In genomic region chr17:28346746-28347246, GRCh38 we compare ENCODE assay signal across 10 cellular contexts. TPM values are rescaled to one million over a fixed set of nuclear protein-coding genes. Genes with fewer than 3 reads are reported as not detected.
DNase-seq lines count a peak whose midpoint lies in the region; ATAC-seq and TF ChIP-seq lines count a peak whose summit lies in the region.
"Had no signal": no experiment of that assay in that cellular context is flagged by ENCODE, and none has a peak within 500 bp of the region (broad histone marks: within the 10 kb centered on the region; RNA-seq: fewer than 3 reads in every experiment).

No MANE protein-coding gene starts in this region.

- peaks cover 13% of the 10 kb centered on the region for H4K20me1 ChIP-seq in IMR-90 (ENCODE audit: insufficient read depth, low read length)

- H3K23ac ChIP-seq in IMR-90 (ENCODE audit: low read depth, low read length), result no peak overlapping the region

- H3K9me1 ChIP-seq in IMR-90 (ENCODE audit: insufficient read depth, low read length), result peaks cover 12% of the 10 kb centered on the region; the same call in 1 of the 2 replicates

- peak overlapping the region in 1 of 2 experiments; percentile 46; a peak in 2 of 4 replicates for H4K8ac ChIP-seq in IMR-90 (ENCODE audit: low read depth in 2 of 2, low read length in 2 of 2)

- dilution Hi-C loops in IMR-90 (cut with HindIII; ENCODE audit: low sequenced_read_pairs, unreplicated experiment), result no loop called here

- CTCF ChIA-PET in IMR-90 (lab: Yijun Ruan, JAX), result interaction anchor here (0.6 to 1.7 kb wide), 4 partner anchors 70 to 453 kb away, joined by 3 to 5 read pairs (median 4); partner anchors contain the start of gene LYRM9
- CTCF ChIA-PET in MCF 10A (lab: Yijun Ruan, JAX), result interaction anchor here (0.6 to 4.4 kb wide), 15 partner anchors 8 to 146 kb away, joined by 3 to 23 read pairs (median 4); partner anchors contain the start of genes IFT20, POLDIP2 and TNFAIP1

- H2AK5ac ChIP-seq in IMR-90 (ENCODE audit: low read depth, low read length), result peak overlapping the region; percentile 57; the same call in 1 of the 2 replicates

- peaks cover 15 to 63% of the 10 kb centered on the region in 2 experiments for H3K79me1 ChIP-seq in IMR-90 (ENCODE audit: low read depth in 1 of 2, low read length in 2 of 2)

- DNase-seq in IMR-90 (no peak), MCF 10A (ENCODE audit: unreplicated experiment) (no peak), kidney epithelial cell (ENCODE audit: low read depth) (no peak), GM19240 (ENCODE audit: insufficient read length, low spot score) (no peak)
- DNase-seq in stimulated activated CD4-positive, alpha-beta T cell treated with anti-CD3 and anti-CD28 coated beads, Interleukin-1b, Interleukin-23, amount 100 ng/mL, for 48 hours, result no peak
- DNase-seq: occipital lobe had no signal

- intact Hi-C loops in IMR-90 (cut with micrococcal nuclease) (loop anchor here (2.0 kb wide), 1 partner anchor 542 kb away; no protein-coding TSS in a partner anchor), MCF 10A (cut with micrococcal nuclease) (no loop called here)

- no peak overlapping the region for H4K5ac ChIP-seq in IMR-90 (ENCODE audit: low read depth, low read length)

- TF ChIP-seq RAD21 in IMR-90 (IDR thresholded peaks at IDR 0.05; ENCODE audit: low read length), result peak; percentile 32

- peak overlapping the region; percentile 75 for H3K27ac ChIP-seq in ACC112 (ENCODE audit: low read depth, low read length)
- H3K27ac ChIP-seq in IMR-90 (ENCODE audit: insufficient read depth, low read length), result peak overlapping the region; percentile 58

- peak overlapping the region; percentile 22; the same call in 1 of the 3 replicates for H2BK15ac ChIP-seq in IMR-90 (ENCODE audit: low read depth, low read length)

- H3K4ac ChIP-seq in IMR-90 (ENCODE audit: low read depth, low read length), result peak overlapping the region; percentile 67

- H3K9me3 ChIP-seq in IMR-90 (ENCODE audit: control insufficient read depth, insufficient read depth, low read length), result no peaks in the 10 kb centered on the region
- H3K9me3 ChIP-seq: esophagus muscularis mucosa had no signal

- H3K27me3 Mint-ChIP-seq in MCF 10A (ENCODE audit: insufficient read depth, unreplicated experiment), result no peaks in the 10 kb centered on the region

- H2AK9ac ChIP-seq in IMR-90 (replicated peaks; ENCODE audit: low read depth, low read length, poor library complexity), result no peak overlapping the region

- TF ChIP-seq CTCF in IMR-90 (conservative IDR thresholded peaks at IDR 0.05; ENCODE audit: low read depth, low read length) (peak; percentile 44), MCF 10A (IDR thresholded peaks at IDR 0.05; ENCODE audit: unreplicated experiment) (no peak), kidney epithelial cell (IDR thresholded peaks at IDR 0.05; ENCODE audit: insufficient read depth, low read length, poor library complexity, severe bottlenecking) (peak; percentile 19)

- no peak overlapping the region; the same call in 1 of the 2 replicates for H3K56ac ChIP-seq in IMR-90 (ENCODE audit: extremely low read depth, insufficient read depth, low read length)

- H3K4me3 ChIP-seq in ACC112 (ENCODE audit: low read depth, low read length) (no peak overlapping the region; the same call in 1 of the 2 replicates), IMR-90 (ENCODE audit: insufficient read depth, low read depth, low read length) (no peak overlapping the region), kidney epithelial cell (ENCODE audit: low read depth, low read length) (no peak overlapping the region)
- H3K4me3 ChIP-seq: esophagus muscularis mucosa had no signal

- peak overlapping the region; percentile 79 for H2BK5ac ChIP-seq in IMR-90 (ENCODE audit: low read depth, low read length, poor library complexity, severe bottlenecking)

- H2AFZ ChIP-seq in ACC112 (ENCODE audit: low read length, unreplicated experiment) (no peak overlapping the region), IMR-90 (replicated peaks; ENCODE audit: low read length, poor library complexity) (no peak overlapping the region)

- H3K36me3 Mint-ChIP-seq in MCF 10A (ENCODE audit: insufficient read depth, unreplicated experiment), result peaks cover 87% of the 10 kb centered on the region

- BruUV-seq in IMR-90 (replicated peaks; lab: Mats Ljungman, UMichigan), result no TSS peak
- no TSS peak for BruUV-seq in MCF 10A (replicated peaks; lab: Mats Ljungman, UMichigan)

- H3K9ac ChIP-seq in IMR-90 (ENCODE audit: low read depth, low read length), result no peak overlapping the region

- no peak overlapping the region for H3K18ac ChIP-seq in IMR-90 (ENCODE audit: low read depth, low read length)

- peak; percentile 48 for ATAC-seq in IMR-90 (ENCODE audit: low read depth)
- ATAC-seq in GM21528 (IDR thresholded peaks at IDR 0.05; ENCODE audit: low FRiP score, unreplicated experiment), result no peak
- ATAC-seq in HG03469 (IDR thresholded peaks at IDR 0.05; ENCODE audit: unreplicated experiment), result no peak

- no peak overlapping the region for H3K4me2 ChIP-seq in IMR-90 (ENCODE audit: low read depth, low read length)

- peak overlapping the region; percentile 9; the same call in 1 of the 2 replicates for H2BK120ac ChIP-seq in IMR-90 (ENCODE audit: low read depth, low read length)

- peaks cover 29% of the 10 kb centered on the region for H3K4me1 ChIP-seq in ACC112 (ENCODE audit: control insufficient read depth, insufficient read depth, low read length, unreplicated experiment)
- H3K4me1 ChIP-seq in IMR-90 (ENCODE audit: control insufficient read depth, insufficient read depth, low read length), result peaks cover 16% of the 10 kb centered on the region

- H3K4me3 Mint-ChIP-seq in MCF 10A (ENCODE audit: unreplicated experiment), result no peak overlapping the region

- no peaks in the 10 kb centered on the region for H3K9me3 Mint-ChIP-seq in MCF 10A (ENCODE audit: unreplicated experiment)

- no peaks in the 10 kb centered on the region for H3K79me2 ChIP-seq in ACC112 (ENCODE audit: control insufficient read depth, insufficient read depth, low read length, unreplicated experiment)

- peak overlapping the region; percentile 59 for H3K27ac Mint-ChIP-seq in MCF 10A (ENCODE audit: low read depth, unreplicated experiment)

- POLR2A ChIA-PET in IMR-90 (lab: Charles Lee; ENCODE audit: unreplicated experiment) (interaction anchor here (1.6 to 2.8 kb wide), 2 partner anchors 11 to 12 kb away, joined by 8 to 9 read pairs; partner anchors contain the start of genes IFT20, POLDIP2 and TNFAIP1), MCF 10A (lab: Yijun Ruan, JAX) (interaction anchor here (0.6 to 5.8 kb wide), 20 partner anchors 9 to 276 kb away, joined by 3 to 85 read pairs (median 4); partner anchors contain the start of genes IFT20, POLDIP2, TMEM97 and TNFAIP1)

- H3K4me1 Mint-ChIP-seq in MCF 10A (ENCODE audit: insufficient read depth, unreplicated experiment), result peaks cover 12% of the 10 kb centered on the region

- H3K27me3 ChIP-seq in ACC112 (ENCODE audit: insufficient read depth, low read length) (no peaks in the 10 kb centered on the region), IMR-90 (ENCODE audit: control insufficient read depth, insufficient read depth, low read length) (no peaks in the 10 kb centered on the region), kidney epithelial cell (ENCODE audit: control insufficient read depth, insufficient read depth, low read length) (no peaks in the 10 kb centered on the region)
- H3K27me3 ChIP-seq: esophagus muscularis mucosa had no signal

- in situ Hi-C loops in IMR-90 (cut with MboI; ENCODE audit: low sequenced_read_pairs), result loop anchor here (25.0 kb wide), 1 partner anchor 809 kb away; no protein-coding TSS in a partner anchor

- H3K14ac ChIP-seq in IMR-90 (replicated peaks; ENCODE audit: low read depth, low read length), result 0 out of 2 replicates have a peak overlapping the region, but pooled peaks have one; percentile 15

- no peak overlapping the region; the same call in 1 of the 2 replicates for H2BK20ac ChIP-seq in IMR-90 (ENCODE audit: low read depth, low read length)

- H3K36me3 ChIP-seq in ACC112 (ENCODE audit: insufficient read depth, low read length) (peaks cover 40% of the 10 kb centered on the region), IMR-90 (ENCODE audit: control insufficient read depth, insufficient read depth, low read length) (peaks cover 82% of the 10 kb centered on the region), kidney epithelial cell (ENCODE audit: control insufficient read depth, insufficient read depth, low read length) (peaks cover 6% of the 10 kb centered on the region)

- WGBS in IMR-90 (ENCODE audit: extremely low coverage in 2 of 2, insufficient read length in 1 of 2), 2 experiments, result no CpG with 5 or more reads among the region's 7 CpGs

- peak overlapping the region; percentile 26; the same call in 1 of the 2 replicates for H4K91ac ChIP-seq in IMR-90 (ENCODE audit: insufficient read depth, low read depth, low read length)

- no peak for TF ChIP-seq POLR2A in IMR-90 (IDR thresholded peaks at IDR 0.05; ENCODE audit: low read depth, low read length)

RNA-seq across cellular contexts. Expression of gene POLDIP2, which starts 10.5 kb away (rescaled TPM):
- total RNA-seq in IMR-90 (2012; rRNA removed), result 58.3 and 66.7 TPM in 2 replicates
- polyA plus RNA-seq in IMR-90 (2012; rRNA removed), result 72.0 and 77.8 TPM in 2 replicates
- 70.5 and 80.8 TPM in 2 replicates for polyA plus RNA-seq in IMR-90 (2012; cell fraction: cytosol; rRNA removed)
- polyA plus RNA-seq in IMR-90 (2012; cell fraction: nucleus; rRNA removed; ENCODE audit: low replicate concordance), result 33.1 and 46.5 TPM in 2 replicates
- 84.0 and 105 TPM in 2 replicates for total RNA-seq in MCF 10A (2022)
- total RNA-seq in kidney epithelial cell, result 103 and 118 TPM in 2 replicates

RNA-seq across cellular contexts. Expression of gene TNFAIP1, which starts 11.2 kb away (rescaled TPM):
- 45.3 and 49.1 TPM in 2 replicates for total RNA-seq in IMR-90 (2012; rRNA removed)
- polyA plus RNA-seq in IMR-90 (2012; rRNA removed), result 62.9 and 75.9 TPM in 2 replicates
- polyA plus RNA-seq in IMR-90 (2012; cell fraction: cytosol; rRNA removed), result 34.5 and 53.3 TPM in 2 replicates
- polyA plus RNA-seq in IMR-90 (2012; cell fraction: nucleus; rRNA removed; ENCODE audit: low replicate concordance), result 93.6 and 106 TPM in 2 replicates
- total RNA-seq in MCF 10A (2022), result 61.7 and 65.0 TPM in 2 replicates
- total RNA-seq in kidney epithelial cell, result 85.9 and 99.7 TPM in 2 replicates

RNA-seq across cellular contexts. Expression of gene IFT20, which starts 11.5 kb away (rescaled TPM):
- 25.5 and 37.8 TPM in 2 replicates for total RNA-seq in IMR-90 (2012; rRNA removed)
- 40.0 and 46.3 TPM in 2 replicates for polyA plus RNA-seq in IMR-90 (2012; rRNA removed)
- polyA plus RNA-seq in IMR-90 (2012; cell fraction: cytosol; rRNA removed), result 30.3 and 41.1 TPM in 2 replicates
- polyA plus RNA-seq in IMR-90 (2012; cell fraction: nucleus; rRNA removed; ENCODE audit: low replicate concordance), result 84.5 and 162 TPM in 2 replicates
- total RNA-seq in MCF 10A (2022), result 29.3 and 38.3 TPM in 2 replicates
- 39.7 and 40.0 TPM in 2 replicates for total RNA-seq in kidney epithelial cell

RNA-seq across cellular contexts. Expression of gene SEBOX, which starts 18.2 kb away (rescaled TPM):
- not detected in 2 replicates for total RNA-seq in IMR-90 (2012; rRNA removed)
- polyA plus RNA-seq in IMR-90 (2012; rRNA removed), result not detected in 2 replicates
- not detected in 2 replicates for polyA plus RNA-seq in IMR-90 (2012; cell fraction: cytosol; rRNA removed)
- not detected in 2 replicates for polyA plus RNA-seq in IMR-90 (2012; cell fraction: nucleus; rRNA removed; ENCODE audit: low replicate concordance)
- total RNA-seq in MCF 10A (2022), result not detected in 2 replicates
- total RNA-seq in kidney epithelial cell, result not detected in 2 replicates
- total RNA-seq: esophagus muscularis mucosa, occipital lobe had no signal

RNA-seq across cellular contexts. Expression of gene VTN, which starts 23.3 kb away (rescaled TPM):
- under 0.01 and 0.18 TPM in 2 replicates for total RNA-seq in IMR-90 (2012; rRNA removed)
- polyA plus RNA-seq in IMR-90 (2012; rRNA removed), result 0.89 and 1.0 TPM in 2 replicates
- polyA plus RNA-seq in IMR-90 (2012; cell fraction: cytosol; rRNA removed), result 0.90 and 1.4 TPM in 2 replicates
- 3.0 and 4.8 TPM in 2 replicates for polyA plus RNA-seq in IMR-90 (2012; cell fraction: nucleus; rRNA removed; ENCODE audit: low replicate concordance)
- total RNA-seq in MCF 10A (2022), result not detected in 2 replicates
- total RNA-seq in kidney epithelial cell, result 0.27 TPM in 1 of 2 replicates, not detected in the other
